In the genomic region with DNA sequence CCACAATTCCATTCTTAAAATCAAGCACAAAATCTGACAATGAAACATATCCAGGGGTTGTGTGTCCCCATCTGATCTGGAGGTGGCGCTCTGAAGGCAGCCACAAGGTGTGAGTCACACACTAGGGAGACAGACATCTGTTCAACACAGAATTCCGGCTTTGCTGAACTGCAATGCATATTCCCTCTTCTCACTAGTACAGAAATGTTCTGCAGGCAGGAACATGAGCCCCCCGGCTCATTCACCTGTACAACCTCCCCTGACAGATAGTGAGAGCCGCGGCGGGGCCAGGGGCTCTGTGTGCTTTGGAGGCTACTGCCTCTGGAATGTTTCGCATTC, we compare ENCODE assay signal across 9 cellular contexts. TPM values are rescaled to one million over a fixed set of nuclear protein-coding genes. Genes with fewer than 3 reads are reported as not detected.
DNase-seq lines count a peak whose midpoint lies in the region; ATAC-seq and TF ChIP-seq lines count a peak whose summit lies in the region.
"Had no signal": no experiment of that assay in that cellular context is flagged by ENCODE, and none has a peak within 500 bp of the region (broad histone marks: within the 10 kb centered on the region; RNA-seq: fewer than 3 reads in every experiment).

No MANE protein-coding gene starts in this region.

- H3K9ac ChIP-seq in adipocyte (ENCODE audit: low read length) = no peak overlapping the region

- no peaks in the 10 kb centered on the region for H3K27me3 ChIP-seq in BE2C
- H3K27me3 ChIP-seq in adipocyte (replicated peaks; ENCODE audit: control insufficient read depth, insufficient read depth, low read length) = no peaks in the 10 kb centered on the region
- H3K27me3 ChIP-seq in left lung = no peaks in the 10 kb centered on the region

- H3K4me3 ChIP-seq in BE2C (ENCODE audit: low read depth, low read length) = no peak overlapping the region
- H3K4me3 ChIP-seq in adipocyte (ENCODE audit: low read length) = no peak overlapping the region
- no peak overlapping the region for H3K4me3 ChIP-seq in left lung

- TF ChIP-seq CTCF in BE2C (IDR thresholded peaks at IDR 0.05; ENCODE audit: low read depth, low read length) = peak; percentile 70
- TF ChIP-seq CTCF in left lung (IDR thresholded peaks at IDR 0.05) = no peak

- peak; percentile 7 for ATAC-seq in left lung
- ATAC-seq in GM18909 (IDR thresholded peaks at IDR 0.05; ENCODE audit: poor library complexity, unreplicated experiment) = no peak
- ATAC-seq in HG02642 (IDR thresholded peaks at IDR 0.05; ENCODE audit: poor library complexity, unreplicated experiment) = no peak
- ATAC-seq in stimulated activated memory B cell treated with anti-CD40 and anti-IgM and Interleukin-4, amounts not matched to agents 10 μg/mL and 1 μg/mL and 100 μg/mL, for 72 hours = no peak

- H3K4me1 ChIP-seq in BE2C = peaks cover 3% of the 10 kb centered on the region; the same call in 1 of the 2 replicates
- H3K4me1 ChIP-seq in adipocyte (ENCODE audit: control insufficient read depth, insufficient read depth, low read length) = peaks cover 2% of the 10 kb centered on the region
- peaks cover 6 to 18% of the 10 kb centered on the region in 2 donors for H3K4me1 ChIP-seq in left lung

- no peak overlapping the region for H3K4me3 Mint-ChIP-seq in stimulated activated memory B cell treated with anti-CD40 and anti-IgM and Interleukin-4, amounts not matched to agents 10 μg/mL and 1 μg/mL and 100 μg/mL, for 72 hours
- H3K4me3 Mint-ChIP-seq: memory B cell had no signal

- intact Hi-C loops in left lung (cut with DNase I) = no loop called here

- peak overlapping the region in 1 of 2 donors; percentile 14 for H3K27ac ChIP-seq in left lung

- H3K36me3 ChIP-seq in BE2C (peaks cover 49% of the 10 kb centered on the region), adipocyte (ENCODE audit: control insufficient read depth, insufficient read depth, low read length, severe bottlenecking) (peaks cover 75% of the 10 kb centered on the region), left lung (peaks cover 4 to 75% of the 10 kb centered on the region in 2 donors)

- no peaks in the 10 kb centered on the region for H3K27me3 Mint-ChIP-seq in stimulated activated memory B cell treated with anti-CD40 and anti-IgM and Interleukin-4, amounts not matched to agents 10 μg/mL and 1 μg/mL and 100 μg/mL, for 72 hours
- H3K27me3 Mint-ChIP-seq: memory B cell had no signal

- peaks cover 69% of the 10 kb centered on the region for H3K36me3 Mint-ChIP-seq in stimulated activated memory B cell treated with anti-CD40 and anti-IgM and Interleukin-4, amounts not matched to agents 10 μg/mL and 1 μg/mL and 100 μg/mL, for 72 hours

- DNase-seq in BE2C (peak; percentile 49), HEK293T (ENCODE audit: extremely low spot score) (peak; percentile 43), adipocyte (ENCODE audit: low read depth) (peak; percentile 41), left lung (peak in 1 of 2 donors; percentile 45)
- no peak for DNase-seq in stimulated activated CD4-positive, alpha-beta T cell treated with anti-CD3 and anti-CD28 coated beads, Interleukin-12 subunit alpha, Interleukin-12 subunit beta, amount 100 ng/mL, for 4 hours

- CTCF ChIA-PET in HEK293T (lab: Yijun Ruan, JAX) = no interaction called here

- no peaks in the 10 kb centered on the region for H3K9me3 Mint-ChIP-seq in stimulated activated memory B cell treated with anti-CD40 and anti-IgM and Interleukin-4, amounts not matched to agents 10 μg/mL and 1 μg/mL and 100 μg/mL, for 72 hours
- H3K9me3 Mint-ChIP-seq: memory B cell had no signal

- peaks cover 4% of the 10 kb centered on the region for H3K4me1 Mint-ChIP-seq in stimulated activated memory B cell treated with anti-CD40 and anti-IgM and Interleukin-4, amounts not matched to agents 10 μg/mL and 1 μg/mL and 100 μg/mL, for 72 hours

- H3K27ac Mint-ChIP-seq in stimulated activated memory B cell treated with anti-CD40 and anti-IgM and Interleukin-4, amounts not matched to agents 10 μg/mL and 1 μg/mL and 100 μg/mL, for 72 hours = no peak overlapping the region
- H3K27ac Mint-ChIP-seq: memory B cell had no signal

- H3K9me3 ChIP-seq in BE2C (no peaks in the 10 kb centered on the region), adipocyte (ENCODE audit: control insufficient read depth, low read length) (no peaks in the 10 kb centered on the region), left lung (no peaks in the 10 kb centered on the region)

- POLR2A ChIA-PET in HEK293T (lab: Yijun Ruan, JAX) = no interaction called here

TF ChIP-seq in HEK293T, 16 proteins besides CTCF, POLR2A, EP300 and RAD21:
- no peak for TF ChIP-seq TARDBP (IDR thresholded peaks at IDR 0.05)
- no peak for TF ChIP-seq SP1 (IDR thresholded peaks at IDR 0.05)
- TF ChIP-seq FOXM1 (IDR thresholded peaks at IDR 0.05; ENCODE audit: borderline replicate concordance) = no peak
- TF ChIP-seq, protein P1, sequence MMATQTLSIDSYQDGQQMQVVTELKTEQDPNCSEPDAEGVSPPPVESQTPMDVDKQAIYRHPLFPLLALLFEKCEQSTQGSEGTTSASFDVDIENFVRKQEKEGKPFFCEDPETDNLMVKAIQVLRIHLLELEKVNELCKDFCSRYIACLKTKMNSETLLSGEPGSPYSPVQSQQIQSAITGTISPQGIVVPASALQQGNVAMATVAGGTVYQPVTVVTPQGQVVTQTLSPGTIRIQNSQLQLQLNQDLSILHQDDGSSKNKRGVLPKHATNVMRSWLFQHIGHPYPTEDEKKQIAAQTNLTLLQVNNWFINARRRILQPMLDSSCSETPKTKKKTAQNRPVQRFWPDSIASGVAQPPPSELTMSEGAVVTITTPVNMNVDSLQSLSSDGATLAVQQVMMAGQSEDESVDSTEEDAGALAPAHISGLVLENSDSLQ (IDR thresholded peaks at IDR 0.05) = no peak
- no peak for TF ChIP-seq NFRKB (IDR thresholded peaks at IDR 0.05)

RNA-seq across cellular contexts. Expression of a gene that starts 41.9 kb away (rescaled TPM):
- 93.6 TPM for polyA plus RNA-seq in BE2C (2012; ENCODE audit: insufficient read depth, insufficient read length, low read depth)
- 100 to 1,000 TPM; 215 to 303 TPM for total RNA-seq in left lung

RNA-seq across cellular contexts. Expression of a gene that starts 53.4 kb away (rescaled TPM):
- not detected for polyA plus RNA-seq in BE2C (2012; ENCODE audit: insufficient read depth, insufficient read length, low read depth)
- total RNA-seq in left lung = 10 to 100 TPM; 10.6 to 19.0 TPM
